ENCODE assay signal across 16 cellular contexts in the genomic region with DNA sequence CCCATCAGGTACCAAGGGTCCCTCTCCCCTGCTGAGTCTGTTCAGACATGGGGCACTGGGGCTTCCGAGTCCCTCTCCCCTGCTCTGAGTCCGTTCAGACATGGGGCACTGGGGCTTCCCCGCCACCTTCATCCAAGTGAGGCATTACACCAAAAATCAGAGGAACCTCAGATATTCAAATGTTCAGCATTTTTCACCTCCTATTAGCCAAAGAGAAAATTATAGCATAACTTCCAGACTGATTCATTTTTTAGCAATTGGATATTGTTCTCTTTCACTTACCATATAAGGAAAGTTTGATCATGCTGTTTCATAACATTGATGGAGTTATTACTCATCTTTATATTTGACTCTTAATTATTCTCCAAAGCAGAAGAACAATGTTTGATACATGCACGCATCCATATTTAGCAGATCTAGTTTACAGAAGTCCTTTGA.
DNase-seq lines count a peak whose midpoint lies in the region; ATAC-seq and TF ChIP-seq lines count a peak whose summit lies in the region.
"Had no signal": no experiment of that assay in that cellular context is flagged by ENCODE, and none has a peak within 500 bp of the region (broad histone marks: within the 10 kb centered on the region; RNA-seq: fewer than 3 reads in every experiment).

No MANE protein-coding gene starts in this region.

- no peak for TF ChIP-seq CTCF in fibroblast of pulmonary artery (IDR thresholded peaks at IDR 0.05; ENCODE audit: low read length, missing control alignments)
- no peak for TF ChIP-seq CTCF in CD4-positive, alpha-beta T cell (IDR thresholded peaks at IDR 0.05)

- peak; percentile 29 for ATAC-seq in activated T-helper 17 cell treated with anti-CD3 and anti-CD28 coated beads, Interleukin-2, amount 50 U/mL, for 72 hours (replicated peaks)
- no peak for ATAC-seq in GM21737 (IDR thresholded peaks at IDR 0.05; ENCODE audit: unreplicated experiment)
- no peak for ATAC-seq in CD4-positive, alpha-beta T cell (ENCODE audit: poor library complexity)
- ATAC-seq: lower lobe of right lung; stimulated activated effector memory CD8-positive, alpha-beta T cell treated with anti-CD3 and anti-CD28 coated beads, Interleukin-12 subunit alpha, Interleukin-12 subunit beta, amount 100 ng/mL, for 72 hours had no signal

- intact Hi-C loops in CD4-positive, alpha-beta T cell (cut with DNase I, micrococcal nuclease): no loop called here

- CTCF ChIA-PET in CD4-positive, alpha-beta T cell (lab: Charles Lee): no interaction called here

- H3K27me3 ChIP-seq in subcutaneous abdominal adipose tissue (ENCODE audit: control insufficient read depth in 5 of 5, insufficient read depth in 4 of 5, low read length in 5 of 5): no peaks in the 10 kb centered on the region
- peaks cover 8% of the 10 kb centered on the region for H3K27me3 ChIP-seq in CD4-positive, alpha-beta T cell (ENCODE audit: control insufficient read depth, insufficient read depth, low read length)
- H3K27me3 ChIP-seq: cardiac muscle cell, neural progenitor cell had no signal

- H3K27me3 Mint-ChIP-seq in activated T-helper 17 cell treated with anti-CD3 and anti-CD28 coated beads, Interleukin-2, amount 50 U/mL, for 72 hours: peaks cover 20% of the 10 kb centered on the region
- peaks cover 12% of the 10 kb centered on the region for H3K27me3 Mint-ChIP-seq in CD4-positive, alpha-beta T cell

- H3K36me3 ChIP-seq in subcutaneous abdominal adipose tissue (ENCODE audit: control insufficient read depth in 5 of 5, insufficient read depth in 5 of 5, low read length in 5 of 5): no peaks in the 10 kb centered on the region
- H3K36me3 ChIP-seq: cardiac muscle cell, lower lobe of right lung, neural progenitor cell had no signal

- H3K4me3 Mint-ChIP-seq in activated T-helper 17 cell treated with anti-CD3 and anti-CD28 coated beads, Interleukin-2, amount 50 U/mL, for 72 hours: no peak overlapping the region
- H3K4me3 Mint-ChIP-seq in CD4-positive, alpha-beta T cell: no peak overlapping the region
- H3K4me3 Mint-ChIP-seq: IgD-negative memory B cell; neural progenitor cell; stimulated activated effector memory CD8-positive, alpha-beta T cell treated with anti-CD3 and anti-CD28 coated beads, Interleukin-12 subunit alpha, Interleukin-12 subunit beta, amount 100 ng/mL, for 72 hours had no signal

- no peak overlapping the region for H3K4me3 ChIP-seq in fibroblast of pulmonary artery (replicated peaks; ENCODE audit: low read depth, low read length)
- H3K4me3 ChIP-seq in subcutaneous abdominal adipose tissue (ENCODE audit: low read depth in 1 of 5, low read length in 5 of 5): no peak overlapping the region
- H3K4me3 ChIP-seq: cardiac muscle cell, lower lobe of right lung, neural progenitor cell had no signal

- peak; percentile 43 for DNase-seq in GM04503 (ENCODE audit: low read depth)
- DNase-seq in fibroblast of pulmonary artery (ENCODE audit: low read depth): peak; percentile 61
- no peak for DNase-seq in SW480 (ENCODE audit: low spot score)
- no peak for DNase-seq in CD4-positive, alpha-beta T cell
- DNase-seq: lower lobe of right lung; NCI-H1417; NCI-H345; stimulated activated CD4-positive, alpha-beta T cell treated with anti-CD3 and anti-CD28 coated beads, Interleukin-4, amount 100 ng/mL, for 4 hours; T-helper 9 cell had no signal

- POLR2A ChIA-PET in CD4-positive, alpha-beta T cell (lab: Charles Lee): no interaction called here

- no peaks in the 10 kb centered on the region for H3K4me1 Mint-ChIP-seq in activated T-helper 17 cell treated with anti-CD3 and anti-CD28 coated beads, Interleukin-2, amount 50 U/mL, for 72 hours
- H3K4me1 Mint-ChIP-seq in CD4-positive, alpha-beta T cell (ENCODE audit: low read depth): no peaks in the 10 kb centered on the region
- H3K4me1 Mint-ChIP-seq: stimulated activated effector memory CD8-positive, alpha-beta T cell treated with anti-CD3 and anti-CD28 coated beads, Interleukin-12 subunit alpha, Interleukin-12 subunit beta, amount 100 ng/mL, for 72 hours had no signal

- peak overlapping the region; percentile 31 for H3K27ac ChIP-seq in subcutaneous abdominal adipose tissue (ENCODE audit: low read depth, low read length)
- no peak overlapping the region for H3K27ac ChIP-seq in CD4-positive, alpha-beta T cell (ENCODE audit: low read depth, low read length)
- H3K27ac ChIP-seq: cardiac muscle cell, lower lobe of right lung, neural progenitor cell had no signal

- H3K9ac ChIP-seq in subcutaneous abdominal adipose tissue (ENCODE audit: low read length in 5 of 5): no peak overlapping the region
- H3K9ac ChIP-seq: neural progenitor cell had no signal

- H3K4me1 ChIP-seq in subcutaneous abdominal adipose tissue (ENCODE audit: control insufficient read depth in 5 of 5, insufficient read depth in 5 of 5, low read length in 5 of 5): peaks cover 0 to 24% (median 11%) of the 10 kb centered on the region in 5 donors
- H3K4me1 ChIP-seq: lower lobe of right lung had no signal

- H3K9me3 Mint-ChIP-seq in activated T-helper 17 cell treated with anti-CD3 and anti-CD28 coated beads, Interleukin-2, amount 50 U/mL, for 72 hours: no peaks in the 10 kb centered on the region
- H3K9me3 Mint-ChIP-seq in CD4-positive, alpha-beta T cell: no peaks in the 10 kb centered on the region
- H3K9me3 Mint-ChIP-seq: IgD-negative memory B cell; neural progenitor cell; stimulated activated effector memory CD8-positive, alpha-beta T cell treated with anti-CD3 and anti-CD28 coated beads, Interleukin-12 subunit alpha, Interleukin-12 subunit beta, amount 100 ng/mL, for 72 hours had no signal

- H3K27ac Mint-ChIP-seq in activated T-helper 17 cell treated with anti-CD3 and anti-CD28 coated beads, Interleukin-2, amount 50 U/mL, for 72 hours: no peak overlapping the region
- H3K27ac Mint-ChIP-seq in CD4-positive, alpha-beta T cell: no peak overlapping the region
- H3K27ac Mint-ChIP-seq: IgD-negative memory B cell; neural progenitor cell; stimulated activated effector memory CD8-positive, alpha-beta T cell treated with anti-CD3 and anti-CD28 coated beads, Interleukin-12 subunit alpha, Interleukin-12 subunit beta, amount 100 ng/mL, for 72 hours had no signal

- no peaks in the 10 kb centered on the region for H3K36me3 Mint-ChIP-seq in activated T-helper 17 cell treated with anti-CD3 and anti-CD28 coated beads, Interleukin-2, amount 50 U/mL, for 72 hours (ENCODE audit: low read depth)
- H3K36me3 Mint-ChIP-seq in CD4-positive, alpha-beta T cell (ENCODE audit: low read depth): no peaks in the 10 kb centered on the region
- H3K36me3 Mint-ChIP-seq: neural progenitor cell; stimulated activated effector memory CD8-positive, alpha-beta T cell treated with anti-CD3 and anti-CD28 coated beads, Interleukin-12 subunit alpha, Interleukin-12 subunit beta, amount 100 ng/mL, for 72 hours had no signal

- H3K9me3 ChIP-seq in subcutaneous abdominal adipose tissue (ENCODE audit: control insufficient read depth in 5 of 5, low read length in 5 of 5): no peaks in the 10 kb centered on the region
- H3K9me3 ChIP-seq in CD4-positive, alpha-beta T cell (ENCODE audit: control insufficient read depth, low read length): no peaks in the 10 kb centered on the region
- H3K9me3 ChIP-seq: lower lobe of right lung had no signal

Comparison
In these comparisons a context has a peak if more than half of its experiments do, and no peak if none do; other contexts are left out.
1. DNase-seq: peak in GM04503 (single experiment) and fibroblast of pulmonary artery (single experiment); none in SW480 (single experiment) and CD4-positive, alpha-beta T cell (0 of 10).